8 cellular contexts compared by ENCODE assay signal in the genomic region with DNA sequence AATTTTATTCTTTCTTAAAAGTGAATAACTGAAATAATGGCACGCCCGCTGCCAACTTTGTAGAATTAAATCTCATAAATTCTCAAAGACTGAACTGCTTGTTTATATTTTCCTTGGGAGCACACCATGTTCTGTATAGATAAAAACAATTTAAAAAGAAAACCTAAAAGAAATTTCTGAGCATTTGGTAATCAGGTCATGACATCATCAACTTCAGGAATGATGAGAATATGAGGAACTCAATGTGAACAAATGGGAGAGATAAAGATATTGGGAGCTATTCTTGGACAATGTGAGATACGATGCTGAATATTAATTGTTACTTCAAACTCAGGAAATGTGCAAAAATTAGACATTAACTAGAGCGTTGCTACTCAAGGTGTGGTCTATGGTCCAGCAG.
"Had no signal": no experiment of that assay in that cellular context is flagged by ENCODE, and none has a peak within 500 bp of the region (broad histone marks: within the 10 kb centered on the region; RNA-seq: fewer than 3 reads in every experiment).

No MANE protein-coding gene starts in this region.

- H3K4me3 ChIP-seq: GM23338, K562 had no signal

- H3K27ac ChIP-seq: HL-60 had no signal

- H3K27ac Mint-ChIP-seq: GM23338, H9, HFFc6 had no signal

- H3K4me3 Mint-ChIP-seq: GM23338, H9, HFFc6 had no signal

- H3K4me1 Mint-ChIP-seq: GM23338 had no signal

- H2AFZ ChIP-seq: GM23338 had no signal

- H3K4me2 ChIP-seq: GM23338 had no signal

- H3K9me3 Mint-ChIP-seq: GM23338, H9, HFFc6 had no signal

- DNase-seq: H9, HFFc6, IMR-90, Kasumi-1, KG1 had no signal
